Comparison of ENCODE assay signal across 14 cellular contexts in genomic region chr2:170354855-170355649, GRCh38.
DNase-seq lines count a peak whose midpoint lies in the region; ATAC-seq, FAIRE-seq and TF ChIP-seq lines count a peak whose summit lies in the region.
"Had no signal": no experiment of that assay in that cellular context is flagged by ENCODE, and none has a peak within 500 bp of the region (broad histone marks: within the 10 kb centered on the region; RNA-seq: fewer than 3 reads in every experiment).

No MANE protein-coding gene starts in this region.

- H3K79me2 ChIP-seq in K562 (ENCODE audit: control insufficient read depth, insufficient read depth, low read length): no peaks in the 10 kb centered on the region

- TF ChIP-seq CTCF in K562 (IDR thresholded peaks at IDR 0.05 in 2 of 3, conservative IDR thresholded peaks at IDR 0.05 in 1 of 3; ENCODE audit: insufficient read depth in 2 of 3, low read depth in 1 of 3, low read length in 3 of 3): no peak

- no peaks in the 10 kb centered on the region for H3K36me3 ChIP-seq in K562 (ENCODE audit: control insufficient read depth, insufficient read depth, low read length)
- H3K36me3 ChIP-seq: cardiac muscle cell had no signal

- no peak overlapping the region; the same call in 1 of the 2 replicates for H2AFZ ChIP-seq in K562 (ENCODE audit: low read depth, low read length)

- BruUV-seq in K562 (replicated peaks; lab: Mats Ljungman, UMichigan): no TSS peak

- CTCF ChIA-PET in K562 (lab: Yijun Ruan, JAX; ENCODE audit: low intra/inter-chr PET ratio): no interaction called here

- no peak overlapping the region for H3K27ac ChIP-seq in K562 (ENCODE audit: extremely low read depth, low read depth, low read length)
- H3K27ac ChIP-seq: cardiac muscle cell had no signal

- H3K4me3 ChIP-seq in Jurkat, Clone E6-1 (ENCODE audit: low read length): no peak overlapping the region
- H3K4me3 ChIP-seq in K562: no peak overlapping the region
- H3K4me3 ChIP-seq: cardiac muscle cell, smooth muscle cell had no signal

- no peaks in the 10 kb centered on the region for H4K20me1 ChIP-seq in K562 (replicated peaks; ENCODE audit: control insufficient read depth, insufficient read depth, low read length)

- H3K9ac ChIP-seq in K562 (ENCODE audit: insufficient read depth in 1 of 2, low read depth in 2 of 2, low read length in 2 of 2): no peak overlapping the region

- in situ Hi-C loops in K562 (cut with MboI): no loop called here

- H3K27me3 ChIP-seq in K562 (ENCODE audit: control insufficient read depth in 2 of 2, insufficient read depth in 2 of 2, low read length in 2 of 2): no peaks in the 10 kb centered on the region
- H3K27me3 ChIP-seq: cardiac muscle cell had no signal

- TF ChIP-seq RAD21 in K562 (CRISPR knock-in tag; conservative IDR thresholded peaks at IDR 0.05 in 1 of 2, IDR thresholded peaks at IDR 0.05 in 1 of 2): no peak

- POLR2A ChIA-PET in K562 (lab: Yijun Ruan, JAX): interaction anchor here (0.7 to 1.0 kb wide), 2 partner anchors 11 to 102 kb away, joined by 3 read pairs; no protein-coding TSS in a partner anchor

- no peak overlapping the region for H3K4me2 ChIP-seq in K562 (ENCODE audit: insufficient read depth, low read length)
- H3K4me2 ChIP-seq: smooth muscle cell had no signal

- no peak for TF ChIP-seq EP300 in K562 (IDR thresholded peaks at IDR 0.05; ENCODE audit: low read length)

- intact Hi-C loops in K562 (cut with micrococcal nuclease): no loop called here

- TF ChIP-seq POLR2A in K562 (conservative IDR thresholded peaks at IDR 0.05): no peak

- no peak for FAIRE-seq in K562 (lab: Jason Lieb, UNC)
- FAIRE-seq: endometrium had no signal

- DNase-seq in DMS153 treated with DMSO at 0.1 percent for 48 hours (lab: John Stamatoyannopoulos, UW; ENCODE audit: unreplicated experiment) (peak; percentile 52), NCI-H774 (lab: John Stamatoyannopoulos, UW) (peak; percentile 14), K562 (ENCODE audit: extremely low read depth in 1 of 4, low spot score in 3 of 4) (peak in 1 of 4 experiments; percentile 27), midbrain (lab: John Stamatoyannopoulos, UW) (no peak), HuH-7 (ENCODE audit: low spot score) (no peak)
- DNase-seq in Jurkat, Clone E6-1 (ENCODE audit: low read depth, low spot score): peak; percentile 97
- DNase-seq: activated CD4-positive, alpha-beta T cell treated with anti-CD3 and anti-CD28 coated beads for 48 hours; activated gamma-delta T cell; foreskin melanocyte; immature natural killer cell had no signal

- ATAC-seq in K562 (no peak; the same call in 2 of the 3 replicates), HG03175 (IDR thresholded peaks at IDR 0.05; ENCODE audit: unreplicated experiment) (no peak)

- no peaks in the 10 kb centered on the region for H3K9me1 ChIP-seq in K562 (ENCODE audit: control insufficient read depth, insufficient read depth, low read length)

- peaks cover 0 to 21% of the 10 kb centered on the region in 2 experiments; a peak in 3 of 5 replicates for H3K4me1 ChIP-seq in K562 (replicated peaks in 1 of 2; ENCODE audit: control insufficient read depth in 2 of 2, insufficient read depth in 2 of 2, low read length in 2 of 2)

- WGBS in K562 (ENCODE audit: insufficient coverage, low coverage, missing lambda C conversion rate): 15% methylated on average over 2 of the region's 2 CpGs

- no peaks in the 10 kb centered on the region; the same call in 1 of the 2 replicates for H3K9me3 ChIP-seq in K562 (replicated peaks; ENCODE audit: control insufficient read depth, insufficient read depth, low read depth, low read length)

TF ChIP-seq in K562, 482 proteins besides CTCF, POLR2A, EP300 and RAD21:
- TF ChIP-seq MTA1 (IDR thresholded peaks at IDR 0.05; ENCODE audit: borderline replicate concordance) (no peak), MAFF (IDR thresholded peaks at IDR 0.05; ENCODE audit: low read length) (no peak), ZNF507 (tag; conservative IDR thresholded peaks at IDR 0.05) (no peak), NR2C1 (IDR thresholded peaks at IDR 0.05) (no peak), NR2C1 (tag; IDR thresholded peaks at IDR 0.05) (no peak), TAL1 (IDR thresholded peaks at IDR 0.05) (peak; percentile 7; the same call in 1 of the 2 replicates), ID3 (CRISPR knock-in tag; IDR thresholded peaks at IDR 0.05) (no peak), ID3 (tag; IDR thresholded peaks at IDR 0.05) (peak; percentile 23; the same call in 1 of the 2 replicates), IFI16 (CRISPR knock-in tag; IDR thresholded peaks at IDR 0.05) (no peak), ETV5 (CRISPR knock-in tag; IDR thresholded peaks at IDR 0.05; ENCODE audit: low read depth) (no peak), CBFA2T3 (IDR thresholded peaks at IDR 0.05) (peak; percentile 9; the same call in 1 of the 2 replicates), TCFL5 (CRISPR knock-in tag; conservative IDR thresholded peaks at IDR 0.05) (no peak), POLR2B (IDR thresholded peaks at IDR 0.05; ENCODE audit: low read depth, partially characterized antibody) (no peak), CTBP1 (IDR thresholded peaks at IDR 0.05; ENCODE audit: borderline replicate concordance) (peak; percentile 19; the same call in 1 of the 2 replicates), SAFB (IDR thresholded peaks at IDR 0.05; ENCODE audit: borderline replicate concordance, low read depth, low read length) (no peak), MEIS2 (IDR thresholded peaks at IDR 0.05; ENCODE audit: partially characterized antibody) (peak; percentile 39), FOXP1 (CRISPR knock-in tag; IDR thresholded peaks at IDR 0.05) (no peak), CHCHD3 (CRISPR knock-in tag; IDR thresholded peaks at IDR 0.05) (no peak), CREBBP (IDR thresholded peaks at IDR 0.05; ENCODE audit: low read depth, low read length) (no peak), IRF9 (tag; IDR thresholded peaks at IDR 0.05) (no peak), ARID1B (IDR thresholded peaks at IDR 0.05) (peak; percentile 21; the same call in 1 of the 2 replicates), USF2 (CRISPR knock-in tag; IDR thresholded peaks at IDR 0.05) (no peak), CEBPB (tag; IDR thresholded peaks at IDR 0.05) (no peak), MTA2 (IDR thresholded peaks at IDR 0.05; ENCODE audit: low read depth) (no peak), ZNF766 (CRISPR knock-in tag; conservative IDR thresholded peaks at IDR 0.05) (0 out of 2 replicates have a peak, but pooled peaks have one; percentile 26), NFIX (CRISPR knock-in tag; IDR thresholded peaks at IDR 0.05; ENCODE audit: low read depth) (peak; percentile 75), VEZF1 (CRISPR knock-in tag; IDR thresholded peaks at IDR 0.05) (peak; percentile 17; the same call in 1 of the 2 replicates), SOX6 (IDR thresholded peaks at IDR 0.05) (peak; percentile 20; the same call in 1 of the 2 replicates), NFIC (IDR thresholded peaks at IDR 0.05) (peak; percentile 95), SPI1 (IDR thresholded peaks at IDR 0.05; ENCODE audit: borderline replicate concordance, low read depth, low read length) (peak; percentile 78; the same call in 1 of the 2 replicates)
- TF ChIP-seq, protein P1, sequence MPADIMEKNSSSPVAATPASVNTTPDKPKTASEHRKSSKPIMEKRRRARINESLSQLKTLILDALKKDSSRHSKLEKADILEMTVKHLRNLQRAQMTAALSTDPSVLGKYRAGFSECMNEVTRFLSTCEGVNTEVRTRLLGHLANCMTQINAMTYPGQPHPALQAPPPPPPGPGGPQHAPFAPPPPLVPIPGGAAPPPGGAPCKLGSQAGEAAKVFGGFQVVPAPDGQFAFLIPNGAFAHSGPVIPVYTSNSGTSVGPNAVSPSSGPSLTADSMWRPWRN (IDR thresholded peaks at IDR 0.05; ENCODE audit: low read depth): peak; percentile 52; the same call in 1 of the 2 replicates

Comparison
In these comparisons a context has a peak if more than half of its experiments do, and no peak if none do; other contexts are left out.
1. DNase-seq: peak in DMS153 treated with DMSO at 0.1 percent for 48 hours (single experiment), Jurkat, Clone E6-1 (single experiment) and NCI-H774 (single experiment); none in midbrain (single experiment) and HuH-7 (single experiment).